25 cellular contexts compared by ENCODE assay signal in the genomic region with DNA sequence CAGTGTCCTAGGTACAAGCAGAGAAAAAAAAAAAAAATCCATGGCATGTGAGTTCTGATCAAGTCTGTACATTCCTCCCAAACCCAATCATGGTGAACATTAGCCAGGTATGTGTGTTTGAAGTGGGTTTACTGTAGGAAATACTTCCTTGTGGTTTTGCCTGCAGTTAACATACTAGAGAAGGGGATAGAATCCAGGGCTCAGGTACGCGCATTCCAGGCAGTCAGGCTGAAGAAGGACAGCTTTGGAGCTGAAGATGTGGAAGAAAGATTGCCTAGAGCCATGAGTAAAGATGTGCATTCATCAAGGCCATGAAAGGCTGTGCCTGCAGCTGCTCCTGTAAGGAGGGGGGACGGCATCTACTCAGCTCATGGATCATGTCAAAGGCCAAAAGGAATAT.
"Had no signal": no experiment of that assay in that cellular context is flagged by ENCODE, and none has a peak within 500 bp of the region (broad histone marks: within the 10 kb centered on the region; RNA-seq: fewer than 3 reads in every experiment).

No MANE protein-coding gene starts in this region.

- H3K4me1 ChIP-seq: left ventricle myocardium inferior, right atrium auricular region, right lobe of liver, tibial nerve, upper lobe of right lung, uterus had no signal

- H3K9me3 Mint-ChIP-seq: memory B cell; natural killer cell treated with Interleukin-12 subunit alpha and Interleukin-12 subunit beta and Interleukin-15 and Interleukin-18, amount 100 ng/mL, for 72 hours; stimulated activated memory B cell treated with anti-CD40 and anti-IgM and Interleukin-4, amounts not matched to agents 10 μg/mL and 1 μg/mL and 100 μg/mL, for 72 hours had no signal

- H3K4me3 ChIP-seq: hepatocyte, left ventricle myocardium inferior, lung, mucosa of descending colon, ovary, right atrium auricular region, right lobe of liver, smooth muscle cell, tibial nerve, upper lobe of right lung, uterus had no signal

- H3K4me3 Mint-ChIP-seq: memory B cell; naive thymus-derived CD4-positive, alpha-beta T cell; natural killer cell treated with Interleukin-12 subunit alpha and Interleukin-12 subunit beta and Interleukin-15 and Interleukin-18, amount 100 ng/mL, for 72 hours; stimulated activated memory B cell treated with anti-CD40 and anti-IgM and Interleukin-4, amounts not matched to agents 10 μg/mL and 1 μg/mL and 100 μg/mL, for 72 hours; stimulated activated naive CD8-positive, alpha-beta T cell treated with anti-CD3 and anti-CD28 coated beads, Interleukin-15, amount 100 ng/mL, for 72 hours had no signal

- H3K4me1 Mint-ChIP-seq: memory B cell; naive thymus-derived CD4-positive, alpha-beta T cell; stimulated activated memory B cell treated with anti-CD40 and anti-IgM and Interleukin-4, amounts not matched to agents 10 μg/mL and 1 μg/mL and 100 μg/mL, for 72 hours; stimulated activated naive CD8-positive, alpha-beta T cell treated with anti-CD3 and anti-CD28 coated beads, Interleukin-15, amount 100 ng/mL, for 72 hours had no signal

- H3K9me3 ChIP-seq: mucosa of descending colon, ovary, right atrium auricular region, right lobe of liver, upper lobe of right lung, uterus had no signal

- DNase-seq: kidney; left ventricle myocardium inferior; midbrain; mucosa of descending colon; naive thymus-derived CD4-positive, alpha-beta T cell; ovary; right lobe of liver; stimulated activated CD4-positive, alpha-beta T cell treated with anti-CD3 and anti-CD28 coated beads, Interleukin-1b, Interleukin-23, amount 100 ng/mL, for 48 hours; stimulated activated CD4-positive, alpha-beta T cell treated with anti-CD3 and anti-CD28 coated beads, Interleukin-2, amount 100 ng/mL, for 48 hours; stimulated activated CD4-positive, alpha-beta T cell treated with anti-CD3 and anti-CD28 coated beads, Interleukin-4, amount 100 ng/mL, for 4 hours; stimulated activated CD8-positive, alpha-beta memory T cell treated with anti-CD3 and anti-CD28 coated beads, Interleukin-4, amount 100 ng/mL, for 48 hours; stimulated activated naive CD4-positive, alpha-beta T cell treated with Interleukin-2 at 50 U/mL for 16 hours; stimulated activated naive CD8-positive, alpha-beta T cell treated with anti-CD3 and anti-CD28 coated beads, Interleukin-15, amount 100 ng/mL, for 72 hours; substantia nigra; upper lobe of right lung; uterus had no signal

- ATAC-seq: mucosa of descending colon; naive thymus-derived CD4-positive, alpha-beta T cell; natural killer cell treated with Interleukin-12 subunit alpha and Interleukin-12 subunit beta and Interleukin-15 and Interleukin-18, amount 100 ng/mL, for 72 hours; right lobe of liver; stimulated activated memory B cell treated with anti-CD40 and anti-IgM and Interleukin-4, amounts not matched to agents 10 μg/mL and 1 μg/mL and 100 μg/mL, for 72 hours; stimulated activated naive CD8-positive, alpha-beta T cell treated with anti-CD3 and anti-CD28 coated beads, Interleukin-15, amount 100 ng/mL, for 72 hours; upper lobe of right lung had no signal

- H3K36me3 Mint-ChIP-seq: memory B cell; naive thymus-derived CD4-positive, alpha-beta T cell; natural killer cell treated with Interleukin-12 subunit alpha and Interleukin-12 subunit beta and Interleukin-15 and Interleukin-18, amount 100 ng/mL, for 72 hours; stimulated activated memory B cell treated with anti-CD40 and anti-IgM and Interleukin-4, amounts not matched to agents 10 μg/mL and 1 μg/mL and 100 μg/mL, for 72 hours had no signal

- H3K36me3 ChIP-seq: left ventricle myocardium inferior, ovary, right atrium auricular region, right lobe of liver, tibial nerve, upper lobe of right lung, uterus had no signal

- H3K27me3 ChIP-seq: hepatocyte, ovary, right atrium auricular region, right lobe of liver, tibial nerve, upper lobe of right lung, uterus had no signal

- H3K27ac Mint-ChIP-seq: memory B cell; naive thymus-derived CD4-positive, alpha-beta T cell; natural killer cell treated with Interleukin-12 subunit alpha and Interleukin-12 subunit beta and Interleukin-15 and Interleukin-18, amount 100 ng/mL, for 72 hours; progenitor cell of endocrine pancreas; stimulated activated memory B cell treated with anti-CD40 and anti-IgM and Interleukin-4, amounts not matched to agents 10 μg/mL and 1 μg/mL and 100 μg/mL, for 72 hours; stimulated activated naive CD8-positive, alpha-beta T cell treated with anti-CD3 and anti-CD28 coated beads, Interleukin-15, amount 100 ng/mL, for 72 hours had no signal
